ENCODE assay signal across 8 cellular contexts in the genomic region with DNA sequence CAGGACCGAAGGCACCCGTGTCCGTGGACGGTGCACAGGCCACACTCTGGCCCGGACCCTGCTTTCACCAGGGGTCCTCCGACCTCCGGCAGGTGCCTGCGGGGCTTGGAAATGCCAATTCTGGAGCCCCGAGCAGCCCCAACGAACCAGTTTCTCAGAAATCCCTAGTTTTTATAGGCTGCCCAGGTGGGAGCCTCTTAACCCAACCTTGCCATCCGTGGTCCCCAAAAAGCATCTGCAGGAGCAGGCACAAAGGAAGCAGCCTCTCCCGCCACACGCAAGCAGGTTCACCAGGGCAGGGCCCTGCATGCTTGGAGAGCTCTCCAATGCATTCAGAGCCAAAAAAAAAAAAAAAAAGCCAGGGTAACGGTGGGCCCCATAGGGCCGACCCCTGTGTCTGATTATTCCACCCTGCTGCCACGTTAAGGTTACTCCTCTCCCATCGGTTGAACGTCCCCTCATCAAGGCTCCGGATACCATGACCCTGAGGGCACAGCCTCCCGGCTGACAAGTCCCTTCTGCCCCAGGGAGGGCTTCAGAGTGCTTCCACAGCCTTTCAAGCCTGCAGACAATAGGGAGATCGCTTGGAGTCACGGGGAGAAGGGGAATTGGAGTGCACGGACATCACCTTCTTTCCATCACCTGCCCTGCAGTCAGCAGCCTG. TPM values are rescaled to one million over a fixed set of nuclear protein-coding genes. Genes with fewer than 3 reads are reported as not detected.
A peak's percentile ranks its signal among the peaks of the same experiment; 100 is the strongest.
DNase-seq lines count a peak whose midpoint lies in the region; ATAC-seq, FAIRE-seq and TF ChIP-seq lines count a peak whose summit lies in the region.

No MANE protein-coding gene starts in this region.

- peak overlapping the region; percentile 97 for H3K18ac ChIP-seq in neuronal stem cell (ENCODE audit: low read length)

- no peaks in the 10 kb centered on the region for H3K36me3 ChIP-seq in CD4-positive, CD25-positive, alpha-beta regulatory T cell (ENCODE audit: control insufficient read depth, insufficient read depth, low read length)
- H3K36me3 ChIP-seq in effector memory CD4-positive, alpha-beta T cell (ENCODE audit: control insufficient read depth, insufficient read depth, low read length), result no peaks in the 10 kb centered on the region
- H3K36me3 ChIP-seq in neuronal stem cell (replicated peaks in 1 of 2; ENCODE audit: control insufficient read depth in 2 of 2, insufficient read depth in 2 of 2, low read length in 2 of 2), result peaks cover 3 to 13% of the 10 kb centered on the region in 2 donors

- peaks cover 41% of the 10 kb centered on the region for H3K4me1 ChIP-seq in CD4-positive, CD25-positive, alpha-beta regulatory T cell (ENCODE audit: control insufficient read depth, insufficient read depth, low read length, poor library complexity, severe bottlenecking)
- H3K4me1 ChIP-seq in effector memory CD4-positive, alpha-beta T cell (ENCODE audit: control insufficient read depth, insufficient read depth, low read length, poor library complexity, severe bottlenecking), result peaks cover 32% of the 10 kb centered on the region
- H3K4me1 ChIP-seq in neuronal stem cell (ENCODE audit: control insufficient read depth in 2 of 2, insufficient read depth in 1 of 2, low read depth in 1 of 2, low read length in 2 of 2), result peaks cover 21 to 36% of the 10 kb centered on the region in 2 donors

- H2AK5ac ChIP-seq in neuronal stem cell (ENCODE audit: low read depth, low read length), result peak overlapping the region; percentile 19

- WGBS in neuronal stem cell (ENCODE audit: extremely low coverage in 2 of 2, insufficient read length in 2 of 2, insufficient replicate concordance in 1 of 2), 2 donors, result no CpG with 5 or more reads among the region's 23 CpGs

- H2BK120ac ChIP-seq in neuronal stem cell (ENCODE audit: low read depth, low read length), result no peak overlapping the region

- H3K27me3 Mint-ChIP-seq in CD4-positive, CD25-positive, alpha-beta regulatory T cell, result no peaks in the 10 kb centered on the region

- no peak for ATAC-seq in CD4-positive, CD25-positive, alpha-beta regulatory T cell (ENCODE audit: low read depth in 2 of 2)

- H3K4me2 ChIP-seq in neuronal stem cell (ENCODE audit: insufficient read depth, low read length, poor library complexity, severe bottlenecking), result peak overlapping the region; percentile 94

- H3K4me3 ChIP-seq in CD4-positive, CD25-positive, alpha-beta regulatory T cell (ENCODE audit: low read depth, low read length), result peak overlapping the region; percentile 44
- H3K4me3 ChIP-seq in NB4 (ENCODE audit: low read depth, low read length), result peak overlapping the region; percentile 57
- H3K4me3 ChIP-seq in effector memory CD4-positive, alpha-beta T cell (ENCODE audit: insufficient read depth, low read depth, low read length, poor library complexity, severe bottlenecking), result peak overlapping the region; percentile 78
- H3K4me3 ChIP-seq in neuronal stem cell (ENCODE audit: low read length in 2 of 2), result peak overlapping the region; percentile 71 to 95

- TF ChIP-seq CTCF in NB4 (IDR thresholded peaks at IDR 0.05; ENCODE audit: low read depth, low read length), result no peak

- H3K9me3 ChIP-seq in CD4-positive, CD25-positive, alpha-beta regulatory T cell (ENCODE audit: control insufficient read depth in 2 of 2, low read length in 2 of 2), result no peaks in the 10 kb centered on the region
- no peaks in the 10 kb centered on the region for H3K9me3 ChIP-seq in effector memory CD4-positive, alpha-beta T cell (ENCODE audit: control insufficient read depth, low read length)
- no peaks in the 10 kb centered on the region for H3K9me3 ChIP-seq in neuronal stem cell (replicated peaks in 1 of 2; ENCODE audit: control insufficient read depth in 2 of 2, insufficient read depth in 1 of 2, low read depth in 1 of 2, low read length in 2 of 2)

- H3K14ac ChIP-seq in neuronal stem cell (ENCODE audit: low read length), result peak overlapping the region; percentile 63

- H3K4me1 Mint-ChIP-seq in CD4-positive, CD25-positive, alpha-beta regulatory T cell, result peaks cover 0 to 49% (median 18%) of the 10 kb centered on the region in 4 donors

- no peak for TF ChIP-seq POLR2A in NB4 (IDR thresholded peaks at IDR 0.05; ENCODE audit: extremely low read depth, insufficient read length)

- peak overlapping the region; percentile 92 for H3K23ac ChIP-seq in neuronal stem cell (ENCODE audit: low read depth, low read length, poor library complexity)

- H3K9ac ChIP-seq in neuronal stem cell (ENCODE audit: low read depth, low read length, poor library complexity), result peak overlapping the region; percentile 100

- peak overlapping the region in 2 of 3 donors; percentile 56 to 88 for H3K27ac Mint-ChIP-seq in CD4-positive, CD25-positive, alpha-beta regulatory T cell

- H3K79me1 ChIP-seq in neuronal stem cell (ENCODE audit: low read depth, low read length), result peaks cover 18% of the 10 kb centered on the region

- peak overlapping the region; percentile 87 for H2BK5ac ChIP-seq in neuronal stem cell (ENCODE audit: low read length)

- FAIRE-seq in urothelium cell line (lab: Jason Lieb, UNC), result no peak

- H3K27me3 ChIP-seq in CD4-positive, CD25-positive, alpha-beta regulatory T cell (ENCODE audit: control insufficient read depth, insufficient read depth, low read length), result no peaks in the 10 kb centered on the region
- no peaks in the 10 kb centered on the region for H3K27me3 ChIP-seq in effector memory CD4-positive, alpha-beta T cell (replicated peaks; ENCODE audit: control insufficient read depth, insufficient read depth, low read length, poor library complexity, severe bottlenecking)
- H3K27me3 ChIP-seq in neuronal stem cell (ENCODE audit: control insufficient read depth in 3 of 3, insufficient read depth in 3 of 3, low read depth in 1 of 3, low read length in 3 of 3), result no peaks in the 10 kb centered on the region

- no peak overlapping the region for H2BK12ac ChIP-seq in neuronal stem cell (ENCODE audit: low read length)

- H2AFZ ChIP-seq in neuronal stem cell (ENCODE audit: low read length), result peak overlapping the region; percentile 81

- H3K4me3 Mint-ChIP-seq in CD4-positive, CD25-positive, alpha-beta regulatory T cell, result peak overlapping the region; percentile 85 to 95 (median 90)

- H3K27ac ChIP-seq in CD4-positive, CD25-positive, alpha-beta regulatory T cell (ENCODE audit: insufficient read depth, low read length, poor library complexity, severe bottlenecking), result peak overlapping the region; percentile 84
- peak overlapping the region; percentile 83 for H3K27ac ChIP-seq in effector memory CD4-positive, alpha-beta T cell (ENCODE audit: insufficient read depth, low read length, poor library complexity, severe bottlenecking)
- H3K27ac ChIP-seq in neuronal stem cell (replicated peaks; ENCODE audit: low read length), result peak overlapping the region; percentile 43

- no peak overlapping the region for H2BK15ac ChIP-seq in neuronal stem cell (ENCODE audit: low read length)

- H3K4ac ChIP-seq in neuronal stem cell (ENCODE audit: low read length), result peak overlapping the region; percentile 89

- H3K36me3 Mint-ChIP-seq in CD4-positive, CD25-positive, alpha-beta regulatory T cell, result no peaks in the 10 kb centered on the region

- no peak overlapping the region for H4K91ac ChIP-seq in neuronal stem cell (ENCODE audit: low read depth, low read length, poor library complexity)

- no peak for DNase-seq in CD4-positive, CD25-positive, alpha-beta regulatory T cell
- DNase-seq in NB4 (ENCODE audit: low read depth) (no peak), neuronal stem cell (ENCODE audit: low spot score) (no peak), OCI-M1 (lab: John Stamatoyannopoulos, UW) (no peak), urothelium cell line (ENCODE audit: low spot score) (no peak), NCI-H82 (lab: John Stamatoyannopoulos, UW) (no peak)
- no peak for DNase-seq in effector memory CD4-positive, alpha-beta T cell
- no peak for DNase-seq in effector CD4-positive, alpha-beta T cell

- H3K9me3 Mint-ChIP-seq in CD4-positive, CD25-positive, alpha-beta regulatory T cell, result no peaks in the 10 kb centered on the region

- H4K8ac ChIP-seq in neuronal stem cell (ENCODE audit: low read depth, low read length), result no peak overlapping the region

RNA-seq across cellular contexts. Expression of gene TPRN, which starts 0.8 kb away (rescaled TPM):
- 5.9 TPM for total RNA-seq in CD4-positive, CD25-positive, alpha-beta regulatory T cell
- under 1 TPM; 0.27 to 0.91 (median 0.43) TPM for polyA plus RNA-seq in CD4-positive, CD25-positive, alpha-beta regulatory T cell
- polyA plus RNA-seq in neuronal stem cell (2013, experiment 1 of 2), result 6.1 TPM
- polyA plus RNA-seq in neuronal stem cell (2013, experiment 2 of 2), result 6.4 TPM

RNA-seq across cellular contexts. Expression of gene TMEM203, which starts 4.1 kb away (rescaled TPM):
- total RNA-seq in CD4-positive, CD25-positive, alpha-beta regulatory T cell, result 20.7 TPM
- polyA plus RNA-seq in CD4-positive, CD25-positive, alpha-beta regulatory T cell, result 100 to 1,000 TPM; 116 to 148 (median 132) TPM
- polyA plus RNA-seq in neuronal stem cell (2013, experiment 1 of 2), result 27.8 TPM
- 27.6 TPM for polyA plus RNA-seq in neuronal stem cell (2013, experiment 2 of 2)

RNA-seq across cellular contexts. Expression of gene NDOR1, which starts 4.2 kb away (rescaled TPM):
- total RNA-seq in CD4-positive, CD25-positive, alpha-beta regulatory T cell, result 30.0 TPM
- polyA plus RNA-seq in CD4-positive, CD25-positive, alpha-beta regulatory T cell, result 1 to 10 TPM; 3.9 to 7.6 (median 5.0) TPM
- 16.1 TPM for polyA plus RNA-seq in neuronal stem cell (2013, experiment 1 of 2)
- polyA plus RNA-seq in neuronal stem cell (2013, experiment 2 of 2), result 15.4 TPM

RNA-seq across cellular contexts. Expression of gene SSNA1, which starts 12.9 kb away (rescaled TPM):
- total RNA-seq in CD4-positive, CD25-positive, alpha-beta regulatory T cell, result 54.3 TPM
- polyA plus RNA-seq in CD4-positive, CD25-positive, alpha-beta regulatory T cell, result 100 to 1,000 TPM; 112 to 150 (median 130) TPM
- 55.4 TPM for polyA plus RNA-seq in neuronal stem cell (2013, experiment 1 of 2)
- polyA plus RNA-seq in neuronal stem cell (2013, experiment 2 of 2), result 54.1 TPM

RNA-seq across cellular contexts. Expression of gene ANAPC2, which starts 13.0 kb away (rescaled TPM):
- 127 TPM for total RNA-seq in CD4-positive, CD25-positive, alpha-beta regulatory T cell
- 1 to 10 TPM; 7.5 to 8.7 (median 8.0) TPM for polyA plus RNA-seq in CD4-positive, CD25-positive, alpha-beta regulatory T cell
- polyA plus RNA-seq in neuronal stem cell (2013, experiment 1 of 2), result 16.9 TPM
- 16.3 TPM for polyA plus RNA-seq in neuronal stem cell (2013, experiment 2 of 2)
